1 cellular context compared by ENCODE assay signal in the genomic region with DNA sequence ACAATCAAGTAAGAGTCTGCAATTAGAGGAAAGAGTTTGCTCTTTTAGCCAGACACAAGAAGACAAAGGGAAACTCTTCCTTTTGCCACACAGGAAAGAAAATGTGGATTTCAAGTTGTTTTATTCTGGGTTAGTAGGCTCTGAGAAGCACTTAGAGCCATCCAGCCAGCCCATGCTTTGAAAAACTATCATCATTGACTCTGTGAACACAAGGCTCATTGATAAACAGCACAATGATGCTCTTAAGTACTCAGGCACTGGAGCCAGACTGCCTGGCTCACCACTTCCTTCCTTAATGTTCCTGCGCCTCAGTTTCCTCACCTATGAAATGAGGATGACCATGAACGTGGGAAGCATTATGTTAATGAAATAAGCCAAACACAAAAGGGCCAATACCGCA.
TF ChIP-seq lines count a peak whose summit lies in the region.

No MANE protein-coding gene starts in this region.

TF ChIP-seq in SK-N-SH treated with all-trans-retinoic acid at 6 μM for 48 hours, 23 proteins besides CTCF, POLR2A, EP300 and RAD21 (continued from another document):
- no peak for TF ChIP-seq PATZ1 (CRISPR knock-in tag; IDR thresholded peaks at IDR 0.05; ENCODE audit: borderline replicate concordance)
TF ChIP-seq in SK-N-SH treated with all-trans-retinoic acid at 6 μM for 48 hours: peak in this region for 0.
